In the genomic region with DNA sequence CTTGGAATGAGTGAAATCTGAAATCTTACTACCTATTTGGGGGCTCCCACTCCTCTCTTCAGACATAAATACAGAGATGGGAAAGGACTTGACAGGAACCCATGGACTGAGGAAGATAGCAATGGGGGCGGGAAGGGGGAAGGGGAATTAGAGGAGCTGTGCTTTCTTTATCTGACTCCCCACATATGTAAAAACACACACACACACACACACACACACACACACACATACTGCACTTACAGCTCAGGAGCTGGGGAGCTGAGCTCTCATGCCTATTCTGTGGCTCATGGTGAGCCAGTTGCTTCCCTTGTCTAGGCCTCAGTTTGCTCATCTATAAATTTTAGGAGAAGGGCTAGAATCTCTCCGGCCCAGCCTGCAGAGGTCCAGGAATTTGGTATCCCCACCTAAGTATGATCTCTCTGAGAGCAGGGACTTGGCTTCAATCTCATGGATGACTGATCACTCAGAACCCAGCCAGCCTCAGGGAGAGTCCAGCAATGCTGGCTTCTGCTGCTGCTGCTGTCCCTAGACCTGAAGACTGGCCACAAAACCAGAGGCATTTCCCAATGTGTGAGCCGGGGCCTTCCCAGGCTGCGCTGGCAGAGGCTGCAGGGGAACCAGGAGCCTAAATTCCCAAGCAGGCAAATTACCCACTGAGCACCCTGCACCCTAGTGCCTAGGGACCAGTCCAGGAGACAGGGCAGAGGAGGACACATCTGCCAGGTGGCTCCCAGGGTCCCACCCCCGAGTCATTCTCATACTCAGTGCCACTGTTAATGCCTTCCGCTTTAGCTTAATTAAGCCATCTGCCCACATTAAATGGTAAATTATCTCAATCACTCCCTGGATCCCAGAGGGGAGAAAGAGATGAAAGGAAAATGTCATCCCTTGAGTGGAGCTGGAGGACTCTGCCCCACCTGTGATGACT, we compare ENCODE assay signal across 17 cellular contexts. TPM values are rescaled to one million over a fixed set of nuclear protein-coding genes. Genes with fewer than 3 reads are reported as not detected.
DNase-seq lines count a peak whose midpoint lies in the region; ATAC-seq and TF ChIP-seq lines count a peak whose summit lies in the region.
"Had no signal": no experiment of that assay in that cellular context is flagged by ENCODE, and none has a peak within 500 bp of the region (broad histone marks: within the 10 kb centered on the region; RNA-seq: fewer than 3 reads in every experiment).

No MANE protein-coding gene starts in this region.

- H3K27ac ChIP-seq in CD4-positive, alpha-beta T cell (ENCODE audit: low read depth, low read length), result no peak overlapping the region
- H3K27ac ChIP-seq: hepatocyte had no signal

- H3K27me3 Mint-ChIP-seq in HFFc6 (ENCODE audit: insufficient read depth), result peaks cover 21% of the 10 kb centered on the region
- peaks cover 12% of the 10 kb centered on the region for H3K27me3 Mint-ChIP-seq in activated T-cell treated with anti-CD3 and anti-CD28 coated beads, Interleukin-2, amount 50 U/mL, for 72 hours (ENCODE audit: low read depth)
- H3K27me3 Mint-ChIP-seq in CD4-positive, alpha-beta T cell, result peaks cover 4% of the 10 kb centered on the region
- H3K27me3 Mint-ChIP-seq: activated T-cell treated with anti-CD3 and anti-CD28 coated beads, Interleukin-2, amount 50 U/mL, for 24 hours had no signal

- H3K4me1 Mint-ChIP-seq in HFFc6 (ENCODE audit: low read depth), result peaks cover 41% of the 10 kb centered on the region
- no peaks in the 10 kb centered on the region for H3K4me1 Mint-ChIP-seq in activated T-cell treated with anti-CD3 and anti-CD28 coated beads, Interleukin-2, amount 50 U/mL, for 72 hours (ENCODE audit: low read depth)
- H3K4me1 Mint-ChIP-seq in CD4-positive, alpha-beta T cell (ENCODE audit: low read depth), result no peaks in the 10 kb centered on the region

- H3K9me3 ChIP-seq in CD4-positive, alpha-beta T cell (ENCODE audit: control insufficient read depth, low read length), result no peaks in the 10 kb centered on the region

- H3K27ac Mint-ChIP-seq in HFFc6, result no peak overlapping the region
- H3K27ac Mint-ChIP-seq in activated T-cell treated with anti-CD3 and anti-CD28 coated beads, Interleukin-2, amount 50 U/mL, for 72 hours, result no peak overlapping the region
- H3K27ac Mint-ChIP-seq in CD4-positive, alpha-beta T cell, result no peak overlapping the region
- H3K27ac Mint-ChIP-seq: activated naive CD8-positive, alpha-beta T cell treated with anti-CD3 and anti-CD28 coated beads, Interleukin-2, amount 10 ng/mL, durations not matched to agents 7 days and 5 days; activated T-cell treated with anti-CD3 and anti-CD28 coated beads, Interleukin-2, amount 50 U/mL, for 24 hours had no signal

- CTCF ChIA-PET in CD4-positive, alpha-beta T cell (lab: Charles Lee), result no interaction called here
- CTCF ChIA-PET in HEK293T (lab: Yijun Ruan, JAX), result interaction anchor here (1.1 kb wide), 1 partner anchor 12 kb away, joined by 5 read pairs; no protein-coding TSS in a partner anchor

- TF ChIP-seq CTCF in HFFc6 (IDR thresholded peaks at IDR 0.05), result no peak
- TF ChIP-seq CTCF in CD4-positive, alpha-beta T cell (IDR thresholded peaks at IDR 0.05), result no peak

- no peaks in the 10 kb centered on the region for H3K36me3 Mint-ChIP-seq in HFFc6 (ENCODE audit: low read depth)
- H3K36me3 Mint-ChIP-seq in activated T-cell treated with anti-CD3 and anti-CD28 coated beads, Interleukin-2, amount 50 U/mL, for 72 hours (ENCODE audit: insufficient read depth in 2 of 2), result no peaks in the 10 kb centered on the region
- H3K36me3 Mint-ChIP-seq in CD4-positive, alpha-beta T cell (ENCODE audit: low read depth), result no peaks in the 10 kb centered on the region
- H3K36me3 Mint-ChIP-seq: activated naive CD8-positive, alpha-beta T cell treated with anti-CD3 and anti-CD28 coated beads, Interleukin-2, amount 10 ng/mL, durations not matched to agents 7 days and 5 days had no signal

- POLR2A ChIA-PET in CD4-positive, alpha-beta T cell (lab: Charles Lee), result interaction anchor here (1.0 kb wide), 1 partner anchor 78 kb away, joined by 3 read pairs; no protein-coding TSS in a partner anchor
- POLR2A ChIA-PET in HEK293T (lab: Yijun Ruan, JAX), result interaction anchor here (1.0 kb wide), 1 partner anchor 57 kb away, joined by 3 read pairs; no protein-coding TSS in a partner anchor

- DNase-seq in D341Med (ENCODE audit: low spot score), result peak; percentile 71
- DNase-seq in HFFc6, result peak; percentile 20
- DNase-seq in NCI-H345 treated with DMSO at 0.1 percent for 48 hours (lab: John Stamatoyannopoulos, UW; ENCODE audit: unreplicated experiment), result peak; percentile 88
- DNase-seq in kidney tubule cell (ENCODE audit: low spot score), result peak; percentile 45
- no peak for DNase-seq in activated T-cell treated with anti-CD3 and anti-CD28 coated beads, Interleukin-2, amount 50 U/mL, for 72 hours
- no peak for DNase-seq in CD4-positive, alpha-beta T cell
- no peak for DNase-seq in HEK293T (ENCODE audit: extremely low spot score)
- DNase-seq: activated naive CD8-positive, alpha-beta T cell treated with anti-CD3 and anti-CD28 coated beads, Interleukin-2, amount 10 ng/mL, durations not matched to agents 7 days and 5 days; activated T-cell treated with anti-CD3 and anti-CD28 coated beads, Interleukin-2, amount 50 U/mL, for 24 hours; C1 segment of cervical spinal cord; effector CD8-positive, alpha-beta T cell; GOT3; kidney; stimulated activated CD4-positive, alpha-beta T cell treated with anti-CD3 and anti-CD28 coated beads, Interleukin-2, amount 100 ng/mL, for 48 hours; stimulated activated CD8-positive, alpha-beta memory T cell treated with anti-CD3 and anti-CD28 coated beads, Interleukin-4, amount 100 ng/mL, for 48 hours had no signal

- intact Hi-C loops in CD4-positive, alpha-beta T cell (cut with DNase I, micrococcal nuclease), result no loop called here

- H3K4me3 Mint-ChIP-seq in HFFc6, result no peak overlapping the region
- H3K4me3 Mint-ChIP-seq in activated T-cell treated with anti-CD3 and anti-CD28 coated beads, Interleukin-2, amount 50 U/mL, for 72 hours, result no peak overlapping the region
- H3K4me3 Mint-ChIP-seq in CD4-positive, alpha-beta T cell, result no peak overlapping the region
- H3K4me3 Mint-ChIP-seq: activated naive CD8-positive, alpha-beta T cell treated with anti-CD3 and anti-CD28 coated beads, Interleukin-2, amount 10 ng/mL, durations not matched to agents 7 days and 5 days; activated T-cell treated with anti-CD3 and anti-CD28 coated beads, Interleukin-2, amount 50 U/mL, for 24 hours had no signal

- ATAC-seq in activated T-cell treated with anti-CD3 and anti-CD28 coated beads, Interleukin-2, amount 50 U/mL, for 72 hours (replicated peaks in 1 of 2), result no peak
- no peak for ATAC-seq in CD4-positive, alpha-beta T cell (ENCODE audit: poor library complexity)
- ATAC-seq: Right ventricle myocardium inferior had no signal

- H3K27me3 ChIP-seq in CD4-positive, alpha-beta T cell (ENCODE audit: control insufficient read depth, insufficient read depth, low read length), result no peaks in the 10 kb centered on the region
- H3K27me3 ChIP-seq: hepatocyte had no signal

- H3K9me3 Mint-ChIP-seq in HFFc6, result no peaks in the 10 kb centered on the region
- no peaks in the 10 kb centered on the region for H3K9me3 Mint-ChIP-seq in activated T-cell treated with anti-CD3 and anti-CD28 coated beads, Interleukin-2, amount 50 U/mL, for 72 hours
- no peaks in the 10 kb centered on the region for H3K9me3 Mint-ChIP-seq in CD4-positive, alpha-beta T cell
- H3K9me3 Mint-ChIP-seq: activated naive CD8-positive, alpha-beta T cell treated with anti-CD3 and anti-CD28 coated beads, Interleukin-2, amount 10 ng/mL, durations not matched to agents 7 days and 5 days; activated T-cell treated with anti-CD3 and anti-CD28 coated beads, Interleukin-2, amount 50 U/mL, for 24 hours had no signal

TF ChIP-seq in HEK293T, 16 proteins besides CTCF, POLR2A, EP300 and RAD21:
- TF ChIP-seq ZNF384 (IDR thresholded peaks at IDR 0.05) (no peak), ELF4 (IDR thresholded peaks at IDR 0.05) (no peak), SP1 (IDR thresholded peaks at IDR 0.05) (no peak)

RNA-seq across cellular contexts. Expression of a gene that starts 57.5 kb away (rescaled TPM):
- 10 to 100 TPM; 16.1 to 18.2 (median 17.3) TPM for total RNA-seq in HFFc6 (2021; fragmentation: NEBNext Ultra II Directional; extraction: Animal tissue kit (Norgen Biotek cat#: 25700))
- 10 to 100 TPM; 75.0 to 77.8 TPM for total RNA-seq in activated T-cell treated with anti-CD3 and anti-CD28 coated beads, Interleukin-2, amount 50 U/mL, for 72 hours
- 10 to 100 TPM; 49.4 to 49.7 TPM for total RNA-seq in CD4-positive, alpha-beta T cell

Comparison
In these comparisons a context has a peak if more than half of its experiments do, and no peak if none do; other contexts are left out.
1. DNase-seq: peak in D341Med (single experiment), HFFc6 (single experiment), NCI-H345 treated with DMSO at 0.1 percent for 48 hours (single experiment) and kidney tubule cell (single experiment); none in activated T-cell treated with anti-CD3 and anti-CD28 coated beads, Interleukin-2, amount 50 U/mL, for 72 hours (0 of 2), CD4-positive, alpha-beta T cell (0 of 10) and HEK293T (single experiment).